Comparison of ENCODE assay signal across 9 cellular contexts in the genomic region with DNA sequence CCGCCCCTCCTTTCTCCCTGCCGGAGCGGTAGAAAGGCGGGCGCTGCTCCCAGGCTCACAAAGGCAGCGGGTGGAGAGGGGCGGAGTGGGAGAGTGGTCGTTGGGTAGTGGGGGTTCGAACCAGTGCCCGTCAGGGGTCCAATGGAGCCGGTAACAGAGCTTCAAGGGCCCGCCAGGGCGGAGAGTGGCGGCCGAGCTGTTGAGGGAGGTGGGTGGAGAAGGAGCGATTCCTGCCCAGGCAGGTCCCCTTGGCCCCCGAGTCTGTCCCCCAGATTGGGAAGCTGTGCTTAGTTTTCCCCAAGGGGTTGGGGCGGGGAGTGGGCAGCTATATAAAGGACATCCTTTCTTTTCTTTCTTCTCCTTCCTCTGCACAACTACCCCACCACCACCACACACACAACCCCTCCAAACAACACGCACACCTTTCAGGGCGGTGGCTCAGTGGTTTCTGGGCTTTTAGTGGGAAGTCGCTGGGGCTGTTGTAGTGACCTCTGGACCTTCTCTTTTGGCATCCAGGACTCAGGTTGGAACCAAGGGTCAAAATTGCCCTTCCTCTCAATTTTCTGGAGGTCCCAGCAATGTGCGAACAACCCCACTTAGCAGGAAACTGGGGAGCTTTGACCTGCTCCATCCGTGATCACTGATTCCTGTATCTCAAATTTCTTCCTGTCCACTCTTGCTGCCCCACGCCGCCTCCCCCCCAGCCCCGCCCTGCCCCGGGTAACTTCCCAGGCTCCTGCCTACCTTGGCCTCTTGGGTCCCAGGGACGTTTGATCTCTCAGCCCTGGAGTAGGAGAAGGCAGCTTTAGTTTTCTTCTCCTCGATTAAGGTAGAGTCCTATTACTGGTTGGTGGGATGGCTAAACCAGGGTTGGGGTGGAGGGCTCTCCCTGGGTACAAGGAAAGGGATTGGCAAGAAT. TPM values are rescaled to one million over a fixed set of nuclear protein-coding genes. Genes with fewer than 3 reads are reported as not detected.
A peak's percentile ranks its signal among the peaks of the same experiment; 100 is the strongest.
DNase-seq lines count a peak whose midpoint lies in the region; ATAC-seq and TF ChIP-seq lines count a peak whose summit lies in the region.
"Had no signal": no experiment of that assay in that cellular context is flagged by ENCODE, and none has a peak within 500 bp of the region (broad histone marks: within the 10 kb centered on the region; RNA-seq: fewer than 3 reads in every experiment).

No MANE protein-coding gene starts in this region.

- TF ChIP-seq POLR2A in breast epithelium (IDR thresholded peaks at IDR 0.05) (no peak), transverse colon (IDR thresholded peaks at IDR 0.05) (peak; percentile 52)

- H3K79me1 ChIP-seq in mesenchymal stem cell (replicated peaks; ENCODE audit: low read length, poor library complexity, severe bottlenecking) = peaks cover 13% of the 10 kb centered on the region

- peak overlapping the region in 1 of 2 experiments; percentile 61 for H3K4ac ChIP-seq in mesenchymal stem cell (ENCODE audit: low read depth in 1 of 2, low read length in 2 of 2)

- intact Hi-C loops in activated CD4-positive, alpha-beta T cell treated with anti-CD3 and anti-CD28 coated beads, Interleukin-2, amount 10 ng/mL, durations not matched to agents 24 days and 14 days (cut with micrococcal nuclease) = no loop called here
- intact Hi-C loops in breast epithelium (cut with DNase I; ENCODE audit: low total_unique reads) (loop anchor here (5.0 kb wide), 1 partner anchor 1077 kb away; no protein-coding TSS in a partner anchor), transverse colon (cut with DNase I; ENCODE audit: low total_unique reads) (loop anchor here (5.0 kb wide), 1 partner anchor 67 kb away; no protein-coding TSS in a partner anchor)

- peak overlapping the region; percentile 86 for H3K9ac ChIP-seq in mesenchymal stem cell (ENCODE audit: low read length)

- TF ChIP-seq CTCF in breast epithelium (IDR thresholded peaks at IDR 0.05) (no peak), transverse colon (IDR thresholded peaks at IDR 0.05) (no peak)

- no peaks in the 10 kb centered on the region for H3K36me3 Mint-ChIP-seq in activated CD4-positive, alpha-beta T cell treated with anti-CD3 and anti-CD28 coated beads, Interleukin-2, amount 10 ng/mL, durations not matched to agents 24 days and 14 days (ENCODE audit: low read depth)

- H3K27me3 ChIP-seq in breast epithelium (peaks cover 0 to 67% of the 10 kb centered on the region in 2 donors), mesenchymal stem cell (ENCODE audit: control insufficient read depth in 1 of 2, insufficient read depth in 1 of 2, low read length in 2 of 2) (peaks cover 14 to 26% of the 10 kb centered on the region in 2 experiments), transverse colon (no peaks in the 10 kb centered on the region)

- ATAC-seq in GM21423 (IDR thresholded peaks at IDR 0.05; ENCODE audit: unreplicated experiment) = no peak

- no peak overlapping the region for H3K27ac Mint-ChIP-seq in activated CD4-positive, alpha-beta T cell treated with anti-CD3 and anti-CD28 coated beads, Interleukin-2, amount 10 ng/mL, durations not matched to agents 24 days and 14 days

- no peak overlapping the region for H2BK12ac ChIP-seq in mesenchymal stem cell (ENCODE audit: low read length in 2 of 2)

- 7% methylated on average over 7 of the region's 29 CpGs for WGBS in mesenchymal stem cell
- WGBS in transverse colon (ENCODE audit: low coverage in 1 of 2), 2 donors = 44% methylated on average over 26 of the region's 29 CpGs; no CpG with 5 or more reads in 1 of the 2 donors

- H3K4me2 ChIP-seq in mesenchymal stem cell (ENCODE audit: low read length, poor library complexity, severe bottlenecking) = peak overlapping the region; percentile 77

- H3K9me3 ChIP-seq in breast epithelium (no peaks in the 10 kb centered on the region), mesenchymal stem cell (ENCODE audit: control insufficient read depth, low read length) (no peaks in the 10 kb centered on the region), transverse colon (no peaks in the 10 kb centered on the region)

- H3K4me3 Mint-ChIP-seq in activated CD4-positive, alpha-beta T cell treated with anti-CD3 and anti-CD28 coated beads, Interleukin-2, amount 10 ng/mL, durations not matched to agents 24 days and 14 days = peak overlapping the region; percentile 90

- no peaks in the 10 kb centered on the region for H3K9me3 Mint-ChIP-seq in activated CD4-positive, alpha-beta T cell treated with anti-CD3 and anti-CD28 coated beads, Interleukin-2, amount 10 ng/mL, durations not matched to agents 24 days and 14 days

- no peak for TF ChIP-seq EP300 in transverse colon (IDR thresholded peaks at IDR 0.05; ENCODE audit: low read depth)

- no peaks in the 10 kb centered on the region for H3K36me3 ChIP-seq in breast epithelium
- H3K36me3 ChIP-seq in mesenchymal stem cell (ENCODE audit: control insufficient read depth in 1 of 2, insufficient read depth in 2 of 2, low read depth in 1 of 2, low read length in 2 of 2) = no peaks in the 10 kb centered on the region
- H3K36me3 ChIP-seq in transverse colon = no peaks in the 10 kb centered on the region

- no peak overlapping the region for H2BK15ac ChIP-seq in mesenchymal stem cell (ENCODE audit: low read depth, poor library complexity, severe bottlenecking)

- no peak overlapping the region for H3K23ac ChIP-seq in mesenchymal stem cell (ENCODE audit: low read length in 2 of 2)

- in situ Hi-C loops in transverse colon (cut with MboI; ENCODE audit: low pct_ligation_motif_present in 1 of 4, low pct_unique_long_range_greater_than_20kb in 1 of 4, low sequenced_read_pairs in 3 of 4) = no loop called here

- peak overlapping the region; percentile 34 for H2BK120ac ChIP-seq in mesenchymal stem cell (ENCODE audit: low read depth, low read length)

- no peak overlapping the region for H2AK5ac ChIP-seq in mesenchymal stem cell (ENCODE audit: low read length, severe bottlenecking)

- peak overlapping the region in 1 of 2 experiments; percentile 48 for H3K14ac ChIP-seq in mesenchymal stem cell (ENCODE audit: low read length in 2 of 2)

- H3K18ac ChIP-seq in mesenchymal stem cell (ENCODE audit: low read depth in 1 of 2, low read length in 2 of 2) = peak overlapping the region in 1 of 2 experiments; percentile 73

- H3K27me3 Mint-ChIP-seq in activated CD4-positive, alpha-beta T cell treated with anti-CD3 and anti-CD28 coated beads, Interleukin-2, amount 10 ng/mL, durations not matched to agents 24 days and 14 days = peaks cover 6% of the 10 kb centered on the region

- no peaks in the 10 kb centered on the region for H3K4me1 ChIP-seq in breast epithelium
- peaks cover 22% of the 10 kb centered on the region for H3K4me1 ChIP-seq in mesenchymal stem cell (ENCODE audit: control insufficient read depth, insufficient read depth, low read depth, low read length)
- peaks cover 7 to 37% (median 23%) of the 10 kb centered on the region in 4 donors for H3K4me1 ChIP-seq in transverse colon

- H4K91ac ChIP-seq in mesenchymal stem cell (ENCODE audit: low read length) = peak overlapping the region; percentile 75

- H3K27ac ChIP-seq in breast epithelium = peak overlapping the region; percentile 25 to 76
- H3K27ac ChIP-seq in mesenchymal stem cell (ENCODE audit: low read length, poor library complexity, severe bottlenecking) = no peak overlapping the region
- H3K27ac ChIP-seq in transverse colon = peak overlapping the region; percentile 84 to 94 (median 87)

- no peak overlapping the region for H4K8ac ChIP-seq in mesenchymal stem cell (ENCODE audit: low read length)

- peak overlapping the region; percentile 67 to 82 (median 72) for H3K4me3 ChIP-seq in breast epithelium
- H3K4me3 ChIP-seq in mesenchymal stem cell (ENCODE audit: insufficient read depth in 1 of 2, low read depth in 1 of 2, low read length in 2 of 2) = peak overlapping the region; percentile 67 to 82
- H3K4me3 ChIP-seq in transverse colon = peak overlapping the region; percentile 58 to 90 (median 72)

- H2BK5ac ChIP-seq in mesenchymal stem cell (ENCODE audit: low read depth, low read length, poor library complexity, severe bottlenecking) = peak overlapping the region; percentile 73

- H3K4me1 Mint-ChIP-seq in activated CD4-positive, alpha-beta T cell treated with anti-CD3 and anti-CD28 coated beads, Interleukin-2, amount 10 ng/mL, durations not matched to agents 24 days and 14 days = peaks cover 14% of the 10 kb centered on the region

- peak; percentile 51 for DNase-seq in activated CD4-positive, alpha-beta T cell treated with anti-CD3 and anti-CD28 coated beads, Interleukin-2, amount 10 ng/mL, durations not matched to agents 24 days and 14 days
- DNase-seq in activated CD4-positive, alpha-beta T cell treated with anti-CD3 and anti-CD28 coated beads for 4 hours = no peak
- DNase-seq in breast epithelium (ENCODE audit: low spot score in 2 of 2) (no peak), mesenchymal stem cell (no peak), transverse colon (no peak), NCI-H2227 treated with DMSO at 0.1 percent for 48 hours (lab: John Stamatoyannopoulos, UW) (no peak), hippocampal formation (lab: John Stamatoyannopoulos, UW) (no peak)
- DNase-seq: effector CD8-positive, alpha-beta T cell had no signal

- no peak overlapping the region for H2AFZ ChIP-seq in mesenchymal stem cell (ENCODE audit: low read depth, low read length)

RNA-seq across cellular contexts. Expression of a gene that starts 1.9 kb away (rescaled TPM):
- total RNA-seq in activated CD4-positive, alpha-beta T cell treated with anti-CD3 and anti-CD28 coated beads, Interleukin-2, amount 10 ng/mL, durations not matched to agents 24 days and 14 days = 6.3 and 7.1 TPM in 2 replicates
- total RNA-seq in breast epithelium (10 to 100 TPM; 19.2 to 46.5 (median 41.4) TPM), transverse colon (10 to 100 TPM; 54.1 to 85.3 (median 69.0) TPM)
- 20.0 TPM for polyA plus RNA-seq in mesenchymal stem cell (2013, experiment 1 of 2)
- 19.2 TPM for polyA plus RNA-seq in mesenchymal stem cell (2013, experiment 2 of 2)
